Comparison of ENCODE assay signal across 28 cellular contexts in the genomic region with DNA sequence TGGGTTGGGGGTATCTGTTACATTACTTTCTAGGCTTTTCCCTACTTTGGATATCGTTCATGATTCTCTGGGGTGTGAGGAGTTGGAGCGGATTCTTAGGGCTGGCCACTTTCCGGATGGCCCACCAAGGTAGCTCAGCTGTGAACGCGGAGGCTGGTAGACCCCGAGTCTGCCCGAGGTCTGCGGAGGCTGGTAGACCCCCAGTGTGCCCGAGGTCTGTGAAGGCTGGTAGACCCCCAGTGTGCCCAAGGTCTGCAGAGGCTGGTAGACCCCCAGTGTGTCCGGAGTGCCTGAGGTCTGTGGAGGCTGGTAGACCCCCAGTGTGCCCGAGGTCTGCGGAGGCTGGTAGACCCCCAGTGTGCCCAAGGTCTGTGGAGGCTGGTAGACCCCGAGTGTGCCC.
"Had no signal": no experiment of that assay in that cellular context is flagged by ENCODE, and none has a peak within 500 bp of the region (broad histone marks: within the 10 kb centered on the region; RNA-seq: fewer than 3 reads in every experiment).

No MANE protein-coding gene starts in this region.

- ATAC-seq: activated CD4-positive, alpha-beta T cell treated with anti-CD3 and anti-CD28 coated beads for 36 hours; activated CD8-positive, alpha-beta memory T cell treated with anti-CD3 and anti-CD28 coated beads, Interleukin-2, amount 10 ng/mL, durations not matched to agents 7 days and 5 days; activated CD8-positive, alpha-beta T cell treated with anti-CD3 and anti-CD28 coated beads, Interleukin-2, amount 10 ng/mL, durations not matched to agents 7 days and 5 days; activated naive CD8-positive, alpha-beta T cell treated with anti-CD3 and anti-CD28 coated beads, Interleukin-2, amount 50 U/mL, for 24 hours; body of pancreas; esophagus mucosa; T-helper 17 cell had no signal

- H3K4me1 ChIP-seq: adrenal gland, body of pancreas, colonic mucosa had no signal

- H3K4me3 Mint-ChIP-seq: activated CD4-positive, alpha-beta memory T cell treated with anti-CD3 and anti-CD28 coated beads for 36 hours; activated CD4-positive, alpha-beta T cell treated with anti-CD3 and anti-CD28 coated beads for 36 hours; activated CD4-positive, alpha-beta T cell treated with anti-CD3 and anti-CD28 coated beads, Interleukin-2, amount 10 ng/mL, durations not matched to agents 24 days and 14 days; activated CD8-positive, alpha-beta memory T cell treated with anti-CD3 and anti-CD28 coated beads, Interleukin-2, amount 10 ng/mL, durations not matched to agents 7 days and 5 days; activated CD8-positive, alpha-beta T cell treated with anti-CD3 and anti-CD28 coated beads, Interleukin-2, amount 10 ng/mL, durations not matched to agents 7 days and 5 days; activated naive CD4-positive, alpha-beta T cell treated with anti-CD3 and anti-CD28 coated beads for 36 hours; activated naive CD4-positive, alpha-beta T cell treated with anti-CD3 and anti-CD28 coated beads, Interleukin-2, amount 50 U/mL, for 24 hours; activated naive CD8-positive, alpha-beta T cell treated with anti-CD3 and anti-CD28 coated beads for 36 hours; activated naive CD8-positive, alpha-beta T cell treated with anti-CD3 and anti-CD28 coated beads, Interleukin-2, amount 50 U/mL, for 24 hours; activated T-helper 1 cell treated with anti-CD3 and anti-CD28 coated beads, Interleukin-12 subunit alpha, Interleukin-12 subunit beta, Interleukin-2, Interleukin-4 antibody, amounts not matched to agents 30 ng/mL and 10 ng/mL and 1 ng/mL, durations not matched to agents 14 hours and 24 hours and 36 hours; T-helper 17 cell; T-helper 2 cell treated with Interferon-gamma antibody and Interleukin-4, amounts not matched to agents 5 μg/mL and 100 μg/mL, for 36 hours had no signal

- H3K27ac ChIP-seq: adrenal gland, body of pancreas, colonic mucosa had no signal

- H3K27ac Mint-ChIP-seq: activated CD4-positive, alpha-beta memory T cell treated with anti-CD3 and anti-CD28 coated beads for 36 hours; activated CD4-positive, alpha-beta T cell treated with anti-CD3 and anti-CD28 coated beads for 36 hours; activated CD4-positive, alpha-beta T cell treated with anti-CD3 and anti-CD28 coated beads, Interleukin-2, amount 10 ng/mL, durations not matched to agents 24 days and 14 days; activated CD8-positive, alpha-beta memory T cell treated with anti-CD3 and anti-CD28 coated beads, Interleukin-2, amount 10 ng/mL, durations not matched to agents 7 days and 5 days; activated CD8-positive, alpha-beta T cell treated with anti-CD3 and anti-CD28 coated beads, Interleukin-2, amount 10 ng/mL, durations not matched to agents 7 days and 5 days; activated naive CD4-positive, alpha-beta T cell treated with anti-CD3 and anti-CD28 coated beads for 36 hours; activated naive CD4-positive, alpha-beta T cell treated with anti-CD3 and anti-CD28 coated beads, Interleukin-2, amount 50 U/mL, for 24 hours; activated naive CD8-positive, alpha-beta T cell treated with anti-CD3 and anti-CD28 coated beads for 36 hours; activated naive CD8-positive, alpha-beta T cell treated with anti-CD3 and anti-CD28 coated beads, Interleukin-2, amount 50 U/mL, for 24 hours; activated T-helper 1 cell treated with anti-CD3 and anti-CD28 coated beads, Interleukin-12 subunit alpha, Interleukin-12 subunit beta, Interleukin-2, Interleukin-4 antibody, amounts not matched to agents 30 ng/mL and 10 ng/mL and 1 ng/mL, durations not matched to agents 14 hours and 24 hours and 36 hours; activated T-helper 2 cell treated with anti-CD3 and anti-CD28 coated beads, Interferon-gamma antibody, Interleukin-2, Interleukin-4, amounts not matched to agents 10 μg/mL and 5 μg/mL and 100 μg/mL, durations not matched to agents 14 hours and 24 hours and 36 hours; T-helper 17 cell; T-helper 2 cell treated with Interferon-gamma antibody and Interleukin-4, amounts not matched to agents 5 μg/mL and 100 μg/mL, for 36 hours had no signal

- H3K36me3 ChIP-seq: adrenal gland, colonic mucosa had no signal

- H3K9me3 ChIP-seq: body of pancreas, colonic mucosa had no signal

- H3K9me3 Mint-ChIP-seq: activated naive CD4-positive, alpha-beta T cell treated with anti-CD3 and anti-CD28 coated beads for 36 hours; activated naive CD4-positive, alpha-beta T cell treated with anti-CD3 and anti-CD28 coated beads, Interleukin-2, amount 50 U/mL, for 24 hours; activated naive CD8-positive, alpha-beta T cell treated with anti-CD3 and anti-CD28 coated beads, Interleukin-2, amount 50 U/mL, for 24 hours had no signal

- H3K27me3 ChIP-seq: adrenal gland, body of pancreas, colonic mucosa had no signal

- DNase-seq: activated CD4-positive, alpha-beta memory T cell treated with anti-CD3 and anti-CD28 coated beads for 36 hours; activated CD4-positive, alpha-beta T cell treated with anti-CD3 and anti-CD28 coated beads for 36 hours; activated CD4-positive, alpha-beta T cell treated with anti-CD3 and anti-CD28 coated beads, Interleukin-2, amount 10 ng/mL, durations not matched to agents 24 days and 14 days; activated CD4-positive, CD25-positive, alpha-beta regulatory T cell; activated CD4-positive, CD25-positive, alpha-beta regulatory T cell treated with anti-CD3 and anti-CD28 coated beads, Interleukin-2, amount 50 U/mL, for 72 hours; activated CD8-positive, alpha-beta memory T cell treated with anti-CD3 and anti-CD28 coated beads, Interleukin-2, amount 10 ng/mL, durations not matched to agents 7 days and 5 days; activated CD8-positive, alpha-beta memory T cell treated with anti-CD3 and anti-CD28 coated beads, Interleukin-2, amount 50 U/mL, for 4 hours; activated CD8-positive, alpha-beta T cell treated with anti-CD3 and anti-CD28 coated beads, Interleukin-2, amount 10 ng/mL, durations not matched to agents 7 days and 5 days; activated effector memory CD4-positive, alpha-beta T cell treated with anti-CD3 and anti-CD28 coated beads, Interleukin-2, amount 50 U/mL, for 16 hours; activated naive CD4-positive, alpha-beta T cell treated with anti-CD3 and anti-CD28 coated beads for 36 hours; activated naive CD8-positive, alpha-beta T cell treated with anti-CD3 and anti-CD28 coated beads for 36 hours; activated naive CD8-positive, alpha-beta T cell treated with anti-CD3 and anti-CD28 coated beads, Interleukin-2, amount 50 U/mL, for 24 hours; activated T-cell treated with anti-CD3 and anti-CD28 coated beads, Interleukin-2, amount 50 U/mL, for 1 hour; activated T-cell treated with anti-CD3 and anti-CD28 coated beads, Interleukin-2, amount 50 U/mL, for 48 hours; adrenal gland; amygdala; body of pancreas; colonic mucosa; effector CD8-positive, alpha-beta T cell; foreskin fibroblast; T-helper 1 cell; T-helper 17 cell; T1000 had no signal

- H3K36me3 Mint-ChIP-seq: activated naive CD8-positive, alpha-beta T cell treated with anti-CD3 and anti-CD28 coated beads for 36 hours had no signal

- H3K4me3 ChIP-seq: adrenal gland, body of pancreas, colonic mucosa had no signal

- H3K4me1 Mint-ChIP-seq: activated CD4-positive, alpha-beta T cell treated with anti-CD3 and anti-CD28 coated beads for 36 hours; activated CD4-positive, alpha-beta T cell treated with anti-CD3 and anti-CD28 coated beads, Interleukin-2, amount 10 ng/mL, durations not matched to agents 24 days and 14 days; activated CD8-positive, alpha-beta memory T cell treated with anti-CD3 and anti-CD28 coated beads, Interleukin-2, amount 10 ng/mL, durations not matched to agents 7 days and 5 days; activated naive CD4-positive, alpha-beta T cell treated with anti-CD3 and anti-CD28 coated beads, Interleukin-2, amount 50 U/mL, for 24 hours; activated naive CD8-positive, alpha-beta T cell treated with anti-CD3 and anti-CD28 coated beads for 36 hours; activated naive CD8-positive, alpha-beta T cell treated with anti-CD3 and anti-CD28 coated beads, Interleukin-2, amount 50 U/mL, for 24 hours; T-helper 17 cell had no signal

- H3K27me3 Mint-ChIP-seq: activated CD4-positive, alpha-beta memory T cell treated with anti-CD3 and anti-CD28 coated beads for 36 hours; activated CD4-positive, alpha-beta T cell treated with anti-CD3 and anti-CD28 coated beads for 36 hours; activated CD4-positive, alpha-beta T cell treated with anti-CD3 and anti-CD28 coated beads, Interleukin-2, amount 10 ng/mL, durations not matched to agents 24 days and 14 days; activated CD8-positive, alpha-beta memory T cell treated with anti-CD3 and anti-CD28 coated beads, Interleukin-2, amount 10 ng/mL, durations not matched to agents 7 days and 5 days; activated naive CD4-positive, alpha-beta T cell treated with anti-CD3 and anti-CD28 coated beads, Interleukin-2, amount 50 U/mL, for 24 hours; activated naive CD8-positive, alpha-beta T cell treated with anti-CD3 and anti-CD28 coated beads, Interleukin-2, amount 50 U/mL, for 24 hours had no signal
